In the genomic region with DNA sequence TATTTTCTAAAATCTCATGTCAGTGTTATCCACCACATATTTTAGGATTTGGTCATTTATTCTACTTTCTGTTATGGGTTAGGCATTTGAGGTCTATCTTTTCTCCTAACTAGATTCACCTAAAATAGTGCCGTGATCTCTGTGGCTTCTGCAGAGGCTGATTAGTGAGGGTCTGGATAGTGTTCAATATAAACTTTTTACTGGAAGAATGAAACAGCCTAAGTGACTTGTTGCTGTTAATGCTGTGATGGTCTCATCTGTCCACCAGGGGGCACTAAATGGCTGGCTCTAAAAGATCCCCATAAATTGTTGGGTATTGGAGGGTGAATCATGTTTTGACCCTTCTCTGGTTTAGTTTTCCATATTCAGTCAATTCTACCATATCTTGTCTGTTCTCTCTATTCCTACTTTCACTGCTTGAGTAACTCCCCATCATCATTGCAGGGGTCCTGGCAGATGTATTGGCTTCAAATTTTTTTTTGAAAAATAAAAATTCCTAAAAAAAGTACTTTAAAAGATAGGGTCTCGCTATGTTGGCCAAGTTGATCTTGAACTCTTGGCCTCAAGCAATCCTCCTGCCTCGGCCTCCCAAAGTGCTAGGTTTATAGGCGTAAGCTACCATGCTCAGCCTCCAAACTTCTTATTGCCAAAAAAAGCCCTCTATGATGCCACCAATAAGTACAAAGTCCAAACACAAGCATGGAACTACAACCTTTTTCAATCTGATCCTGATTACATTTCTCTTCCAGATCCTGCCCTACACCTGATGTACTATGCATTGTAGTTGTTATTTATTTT, we compare ENCODE assay signal across 2 cellular contexts.
A peak's percentile ranks its signal among the peaks of the same experiment; 100 is the strongest.
TF ChIP-seq lines count a peak whose summit lies in the region.

No MANE protein-coding gene starts in this region.

TF ChIP-seq in IMR-90, 13 proteins besides CTCF, POLR2A, EP300 and RAD21:
- no peak for TF ChIP-seq MAFK (IDR thresholded peaks at IDR 0.05; ENCODE audit: low read depth, low read length)
- TF ChIP-seq SMC3 (IDR thresholded peaks at IDR 0.05; ENCODE audit: low read depth, low read length), result peak; percentile 85

TF ChIP-seq in neural cell, 6 proteins besides CTCF, POLR2A, EP300 and RAD21:
- no peak for TF ChIP-seq MXI1 (conservative IDR thresholded peaks at IDR 0.05; ENCODE audit: poor library complexity, severe bottlenecking)
- TF ChIP-seq SMC3 (conservative IDR thresholded peaks at IDR 0.05; ENCODE audit: poor library complexity), result peak; percentile 93
